1 cellular context compared by ENCODE assay signal in genomic region chr22:35307372-35307771, GRCh38.
TF ChIP-seq lines count a peak whose summit lies in the region.

No MANE protein-coding gene starts in this region.

TF ChIP-seq in GM12878, 131 proteins besides CTCF, POLR2A, EP300 and RAD21:
- TF ChIP-seq EGR1 (IDR thresholded peaks at IDR 0.05; ENCODE audit: borderline replicate concordance in 1 of 2, low read depth in 2 of 2, low read length in 2 of 2) (no peak), TCF12 (IDR thresholded peaks at IDR 0.05; ENCODE audit: low read depth, low read length) (no peak), CBX3 (IDR thresholded peaks at IDR 0.05; ENCODE audit: borderline replicate concordance, low read depth) (no peak), USF2 (IDR thresholded peaks at IDR 0.05; ENCODE audit: borderline replicate concordance, low read depth, low read length) (no peak), NFIC (IDR thresholded peaks at IDR 0.05; ENCODE audit: low read depth, low read length) (no peak), MYB (IDR thresholded peaks at IDR 0.05; ENCODE audit: borderline replicate concordance, low read depth, low read length) (no peak), USF1 (IDR thresholded peaks at IDR 0.05; ENCODE audit: borderline replicate concordance, extremely low read length, insufficient read depth, low read depth, low read length) (no peak), IRF4 (IDR thresholded peaks at IDR 0.05; ENCODE audit: low read depth, low read length) (no peak), ZNF592 (IDR thresholded peaks at IDR 0.05) (no peak), BCL3 (IDR thresholded peaks at IDR 0.05; ENCODE audit: borderline replicate concordance, insufficient read depth, low read depth, low read length, poor library complexity, severe bottlenecking) (no peak), NR2C2 (IDR thresholded peaks at IDR 0.05; ENCODE audit: borderline replicate concordance, control insufficient read depth, insufficient read length, low read depth) (no peak)
TF ChIP-seq in GM12878: peak in this region for 0.
